ENCODE assay signal across 10 cellular contexts in genomic region chr22:41216984-41217383, GRCh38. TPM values are rescaled to one million over a fixed set of nuclear protein-coding genes. Genes with fewer than 3 reads are reported as not detected.
DNase-seq lines count a peak whose midpoint lies in the region; ATAC-seq and TF ChIP-seq lines count a peak whose summit lies in the region.
"Had no signal": no experiment of that assay in that cellular context is flagged by ENCODE, and none has a peak within 500 bp of the region (broad histone marks: within the 10 kb centered on the region; RNA-seq: fewer than 3 reads in every experiment).

No MANE protein-coding gene starts in this region.

- peaks cover 13 to 25% of the 10 kb centered on the region in 2 donors for H3K36me3 ChIP-seq in thyroid gland

- H3K27me3 Mint-ChIP-seq in activated CD4-positive, alpha-beta T cell treated with anti-CD3 and anti-CD28 coated beads, Interleukin-2, amount 10 ng/mL, durations not matched to agents 7 days and 5 days = no peaks in the 10 kb centered on the region
- H3K27me3 Mint-ChIP-seq: type B pancreatic cell had no signal

- H3K36me3 Mint-ChIP-seq in activated CD4-positive, alpha-beta T cell treated with anti-CD3 and anti-CD28 coated beads, Interleukin-2, amount 10 ng/mL, durations not matched to agents 7 days and 5 days (ENCODE audit: low read depth) = peaks cover 45% of the 10 kb centered on the region

- H3K4me1 Mint-ChIP-seq in activated CD4-positive, alpha-beta T cell treated with anti-CD3 and anti-CD28 coated beads, Interleukin-2, amount 10 ng/mL, durations not matched to agents 7 days and 5 days = peaks cover 25% of the 10 kb centered on the region

- no peak for TF ChIP-seq POLR2A in thyroid gland (IDR thresholded peaks at IDR 0.05)

- H3K4me1 ChIP-seq in thyroid gland = no peaks in the 10 kb centered on the region

- no peak for ATAC-seq in HG03095 (IDR thresholded peaks at IDR 0.05; ENCODE audit: unreplicated experiment)

- intact Hi-C loops in thyroid gland (cut with DNase I) = no loop called here

- no peaks in the 10 kb centered on the region for H3K9me3 ChIP-seq in thyroid gland

- peak overlapping the region; percentile 71 for H3K27ac ChIP-seq in angular gyrus (ENCODE audit: low read depth, low read length)
- peak overlapping the region; percentile 42 to 54 (median 53) for H3K27ac ChIP-seq in thyroid gland

- CTCF ChIA-PET in activated CD4-positive, alpha-beta T cell treated with anti-CD3 and anti-CD28 coated beads, Interleukin-2, amount 10 ng/mL, durations not matched to agents 7 days and 5 days (lab: Charles Lee) = interaction anchor here (0.6 to 1.4 kb wide), 5 partner anchors 9 to 1827 kb away, joined by 3 to 5 read pairs (median 3); no protein-coding TSS in a partner anchor

- H3K4me3 ChIP-seq in thyroid gland (replicated peaks in 1 of 3) = no peak overlapping the region

- H3K4me3 Mint-ChIP-seq in activated CD4-positive, alpha-beta T cell treated with anti-CD3 and anti-CD28 coated beads, Interleukin-2, amount 10 ng/mL, durations not matched to agents 7 days and 5 days = peak overlapping the region; percentile 34
- H3K4me3 Mint-ChIP-seq: type B pancreatic cell had no signal

- H3K9me3 Mint-ChIP-seq in activated CD4-positive, alpha-beta T cell treated with anti-CD3 and anti-CD28 coated beads, Interleukin-2, amount 10 ng/mL, durations not matched to agents 7 days and 5 days = no peaks in the 10 kb centered on the region
- H3K9me3 Mint-ChIP-seq: type B pancreatic cell had no signal

- WGBS in thyroid gland, 2 donors = 84 to 88% methylated on average over 9 of the region's 13 CpGs

- H3K27me3 ChIP-seq in thyroid gland = no peaks in the 10 kb centered on the region

- peak overlapping the region; percentile 80 for H3K27ac Mint-ChIP-seq in activated CD4-positive, alpha-beta T cell treated with anti-CD3 and anti-CD28 coated beads, Interleukin-2, amount 10 ng/mL, durations not matched to agents 7 days and 5 days

- no peak for DNase-seq in activated CD4-positive, alpha-beta T cell treated with anti-CD3 and anti-CD28 coated beads, Interleukin-2, amount 10 ng/mL, durations not matched to agents 7 days and 5 days
- DNase-seq in activated CD4-positive, alpha-beta T cell treated with anti-CD3 and anti-CD28 coated beads, Interleukin-2, amount 50 U/mL, for 1 hour = no peak
- DNase-seq in iPS-NIHi11 (ENCODE audit: low spot score) (peak; percentile 11), thyroid gland (no peak), NOMO-1 (lab: John Stamatoyannopoulos, UW; ENCODE audit: unreplicated experiment in 2 of 2) (no peak)
- DNase-seq in activated CD8-positive, alpha-beta memory T cell treated with anti-CD3 and anti-CD28 coated beads, Interleukin-2, amount 50 U/mL, for 4 hours = no peak
- DNase-seq: Karpas-422 had no signal

- TF ChIP-seq CTCF in thyroid gland (IDR thresholded peaks at IDR 0.05) = no peak

- POLR2A ChIA-PET in activated CD4-positive, alpha-beta T cell treated with anti-CD3 and anti-CD28 coated beads, Interleukin-2, amount 10 ng/mL, durations not matched to agents 7 days and 5 days (lab: Charles Lee) = interaction anchor here (1.3 kb wide), 1 partner anchor 20 kb away, joined by 3 read pairs; no protein-coding TSS in a partner anchor

RNA-seq across cellular contexts. Expression of gene L3MBTL2, which starts 11.9 kb away (rescaled TPM):
- total RNA-seq in activated CD4-positive, alpha-beta T cell treated with anti-CD3 and anti-CD28 coated beads, Interleukin-2, amount 10 ng/mL, durations not matched to agents 7 days and 5 days = 10 to 100 TPM; 37.0 to 37.2 TPM
- total RNA-seq in thyroid gland = 10 to 100 TPM; 17.2 to 29.2 (median 20.7) TPM

RNA-seq across cellular contexts. Expression of gene CHADL, which starts 23.7 kb away (rescaled TPM):
- total RNA-seq in activated CD4-positive, alpha-beta T cell treated with anti-CD3 and anti-CD28 coated beads, Interleukin-2, amount 10 ng/mL, durations not matched to agents 7 days and 5 days = under 1 TPM; 0.17 to 0.35 TPM
- 1 to 10 TPM; 4.6 to 7.5 (median 6.2) TPM for total RNA-seq in thyroid gland

Comparison
In these comparisons a context has a peak if more than half of its experiments do, and no peak if none do; other contexts are left out.
1. RNA of gene CHADL, which starts 23.7 kb away (total RNA-seq): 4.6 to 7.5 TPM in thyroid gland; 0.17 to 0.35 TPM in activated CD4-positive, alpha-beta T cell treated with anti-CD3 and anti-CD28 coated beads, Interleukin-2, amount 10 ng/mL, durations not matched to agents 7 days and 5 days; every median in the first group is over 4 times any median in the second.